17 cellular contexts compared by ENCODE assay signal in the genomic region with DNA sequence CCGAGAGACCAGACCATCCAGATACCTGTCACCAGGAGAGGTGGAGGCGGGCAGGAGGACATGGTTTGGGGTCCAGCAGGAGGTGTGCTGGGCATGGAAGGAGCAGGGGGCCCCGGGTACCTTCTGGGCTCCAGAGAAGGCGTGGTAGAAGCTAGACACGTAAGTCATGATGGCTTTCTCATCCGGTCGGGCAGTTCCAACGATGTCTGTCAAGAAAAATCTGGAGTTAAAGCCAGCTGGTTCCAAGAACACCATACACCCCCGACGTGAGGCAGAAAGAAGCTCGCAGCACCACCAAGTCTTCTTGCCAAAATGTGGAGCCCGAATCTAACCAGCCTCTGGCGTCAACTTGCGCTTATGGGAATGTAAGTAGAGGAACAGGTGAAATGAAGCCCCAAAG.
"Had no signal": no experiment of that assay in that cellular context is flagged by ENCODE, and none has a peak within 500 bp of the region (broad histone marks: within the 10 kb centered on the region; RNA-seq: fewer than 3 reads in every experiment).

No MANE protein-coding gene starts in this region.

- FAIRE-seq: keratinocyte had no signal

- H3K36me3 Mint-ChIP-seq: stimulated activated naive B cell treated with anti-CD40 and anti-IgM and Interleukin-4, amounts not matched to agents 10 μg/mL and 1 μg/mL and 100 μg/mL, for 72 hours had no signal

- H3K4me1 Mint-ChIP-seq: endodermal cell, WTC11 had no signal

- H3K4me3 Mint-ChIP-seq: activated CD4-positive, alpha-beta memory T cell treated with anti-CD3 and anti-CD28 coated beads, Interleukin-2, amount 10 ng/mL, durations not matched to agents 7 days and 5 days; activated T-helper 1 cell treated with anti-CD3 and anti-CD28 coated beads, Interleukin-12 subunit alpha, Interleukin-12 subunit beta, Interleukin-2, Interleukin-4 antibody, amounts not matched to agents 30 ng/mL and 10 ng/mL and 1 ng/mL, durations not matched to agents 14 hours and 24 hours and 36 hours; endodermal cell; stimulated activated naive B cell treated with anti-CD40 and anti-IgM and Interleukin-4, amounts not matched to agents 10 μg/mL and 1 μg/mL and 100 μg/mL, for 72 hours; WTC11 had no signal

- H3K27me3 Mint-ChIP-seq: activated CD4-positive, alpha-beta memory T cell treated with anti-CD3 and anti-CD28 coated beads, Interleukin-2, amount 10 ng/mL, durations not matched to agents 7 days and 5 days; naive thymus-derived CD8-positive, alpha-beta T cell had no signal

- H3K27ac Mint-ChIP-seq: activated CD4-positive, alpha-beta memory T cell treated with anti-CD3 and anti-CD28 coated beads, Interleukin-2, amount 10 ng/mL, durations not matched to agents 7 days and 5 days; activated T-helper 1 cell treated with anti-CD3 and anti-CD28 coated beads, Interleukin-12 subunit alpha, Interleukin-12 subunit beta, Interleukin-2, Interleukin-4 antibody, amounts not matched to agents 30 ng/mL and 10 ng/mL and 1 ng/mL, durations not matched to agents 14 hours and 24 hours and 36 hours; endodermal cell; stimulated activated naive B cell treated with anti-CD40 and anti-IgM and Interleukin-4, amounts not matched to agents 10 μg/mL and 1 μg/mL and 100 μg/mL, for 72 hours; WTC11 had no signal

- H3K4me3 ChIP-seq: dorsolateral prefrontal cortex, hepatocyte, left lung, SJCRH30 had no signal

- DNase-seq: activated CD4-positive, alpha-beta memory T cell treated with anti-CD3 and anti-CD28 coated beads, Interleukin-2, amount 10 ng/mL, durations not matched to agents 7 days and 5 days; activated CD4-positive, alpha-beta T cell treated with anti-CD3 and anti-CD28 coated beads for 4 hours; activated CD8-positive, alpha-beta memory T cell treated with anti-CD3 and anti-CD28 coated beads, Interleukin-2, amount 50 U/mL, for 48 hours; endodermal cell; left lung; mammary epithelial cell; occipital lobe; SJCRH30; stimulated activated CD4-positive, alpha-beta T cell treated with anti-CD3 and anti-CD28 coated beads, Interleukin-2, amount 100 ng/mL, for 48 hours; stimulated activated naive B cell treated with anti-CD40 and anti-IgM and Interleukin-4, amounts not matched to agents 10 μg/mL and 1 μg/mL and 100 μg/mL, for 72 hours; T-helper 2 cell had no signal

- H3K27ac ChIP-seq: hepatocyte, left lung, SJCRH30 had no signal

- ATAC-seq: left lung; naive thymus-derived CD8-positive, alpha-beta T cell; stimulated activated naive B cell treated with anti-CD40 and anti-IgM and Interleukin-4, amounts not matched to agents 10 μg/mL and 1 μg/mL and 100 μg/mL, for 72 hours; WTC11 had no signal

- H3K9me3 ChIP-seq: left lung, SJCRH30 had no signal

- H3K4me1 ChIP-seq: SJCRH30 had no signal

- H3K9me3 Mint-ChIP-seq: activated T-helper 1 cell treated with anti-CD3 and anti-CD28 coated beads, Interleukin-12 subunit alpha, Interleukin-12 subunit beta, Interleukin-2, Interleukin-4 antibody, amounts not matched to agents 30 ng/mL and 10 ng/mL and 1 ng/mL, durations not matched to agents 14 hours and 24 hours and 36 hours; endodermal cell; naive thymus-derived CD8-positive, alpha-beta T cell; stimulated activated naive B cell treated with anti-CD40 and anti-IgM and Interleukin-4, amounts not matched to agents 10 μg/mL and 1 μg/mL and 100 μg/mL, for 72 hours; WTC11 had no signal
